2 cellular contexts compared by ENCODE assay signal in the genomic region with DNA sequence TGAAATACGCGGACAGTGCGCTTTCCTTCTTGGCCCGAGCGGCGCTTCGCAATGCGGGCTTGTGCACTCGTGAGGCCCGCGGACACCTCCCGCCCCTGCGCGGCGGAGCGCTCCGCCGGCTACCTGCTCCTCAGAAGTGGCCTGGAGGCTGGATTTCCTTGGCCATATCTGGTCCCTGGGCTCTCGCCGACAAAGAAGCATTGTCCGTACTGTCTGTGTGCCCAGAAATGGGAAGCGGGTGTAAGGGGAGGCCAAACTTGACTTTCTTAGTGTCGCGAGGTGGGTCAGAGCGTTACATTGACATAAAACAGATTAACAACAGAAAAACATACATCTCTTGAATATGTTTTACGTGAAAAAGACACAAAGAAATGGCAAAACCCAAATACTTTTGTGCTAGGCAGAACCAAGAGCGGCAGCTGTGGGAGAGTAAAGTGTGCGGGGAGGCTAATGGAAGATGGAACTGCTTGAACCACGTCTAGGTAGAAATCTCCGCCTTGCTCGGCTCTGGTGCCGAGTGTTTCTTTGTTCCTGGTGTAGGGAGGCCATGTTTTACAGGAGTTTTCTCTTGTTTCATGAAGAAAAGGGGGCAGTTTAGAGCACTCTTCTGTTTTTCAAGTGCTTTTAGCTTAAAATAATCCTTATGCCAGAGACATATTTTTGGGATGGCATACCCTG.
TF ChIP-seq lines count a peak whose summit lies in the region.

No MANE protein-coding gene starts in this region.

TF ChIP-seq in A549, 52 proteins besides CTCF, POLR2A, EP300 and RAD21 (continued from another document):
- TF ChIP-seq, protein P1, sequence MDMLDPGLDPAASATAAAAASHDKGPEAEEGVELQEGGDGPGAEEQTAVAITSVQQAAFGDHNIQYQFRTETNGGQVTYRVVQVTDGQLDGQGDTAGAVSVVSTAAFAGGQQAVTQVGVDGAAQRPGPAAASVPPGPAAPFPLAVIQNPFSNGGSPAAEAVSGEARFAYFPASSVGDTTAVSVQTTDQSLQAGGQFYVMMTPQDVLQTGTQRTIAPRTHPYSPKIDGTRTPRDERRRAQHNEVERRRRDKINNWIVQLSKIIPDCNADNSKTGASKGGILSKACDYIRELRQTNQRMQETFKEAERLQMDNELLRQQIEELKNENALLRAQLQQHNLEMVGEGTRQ (IDR thresholded peaks at IDR 0.05), result no peak
- peak; percentile 88 for TF ChIP-seq KDM5A (IDR thresholded peaks at IDR 0.05)
- TF ChIP-seq, protein P2, sequence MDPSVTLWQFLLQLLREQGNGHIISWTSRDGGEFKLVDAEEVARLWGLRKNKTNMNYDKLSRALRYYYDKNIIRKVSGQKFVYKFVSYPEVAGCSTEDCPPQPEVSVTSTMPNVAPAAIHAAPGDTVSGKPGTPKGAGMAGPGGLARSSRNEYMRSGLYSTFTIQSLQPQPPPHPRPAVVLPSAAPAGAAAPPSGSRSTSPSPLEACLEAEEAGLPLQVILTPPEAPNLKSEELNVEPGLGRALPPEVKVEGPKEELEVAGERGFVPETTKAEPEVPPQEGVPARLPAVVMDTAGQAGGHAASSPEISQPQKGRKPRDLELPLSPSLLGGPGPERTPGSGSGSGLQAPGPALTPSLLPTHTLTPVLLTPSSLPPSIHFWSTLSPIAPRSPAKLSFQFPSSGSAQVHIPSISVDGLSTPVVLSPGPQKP (IDR thresholded peaks at IDR 0.05; ENCODE audit: low read depth, low read length), result no peak

TF ChIP-seq in K562, 482 proteins besides CTCF, POLR2A, EP300 and RAD21 (continued from another document and continues in another):
- TF ChIP-seq MTA1 (IDR thresholded peaks at IDR 0.05; ENCODE audit: borderline replicate concordance), result 0 out of 2 replicates have a peak, but pooled peaks have one; percentile 12
- TF ChIP-seq PCBP2 (IDR thresholded peaks at IDR 0.05; ENCODE audit: low read depth, low read length, poor library complexity, severe bottlenecking), result no peak
- TF ChIP-seq, protein P3, sequence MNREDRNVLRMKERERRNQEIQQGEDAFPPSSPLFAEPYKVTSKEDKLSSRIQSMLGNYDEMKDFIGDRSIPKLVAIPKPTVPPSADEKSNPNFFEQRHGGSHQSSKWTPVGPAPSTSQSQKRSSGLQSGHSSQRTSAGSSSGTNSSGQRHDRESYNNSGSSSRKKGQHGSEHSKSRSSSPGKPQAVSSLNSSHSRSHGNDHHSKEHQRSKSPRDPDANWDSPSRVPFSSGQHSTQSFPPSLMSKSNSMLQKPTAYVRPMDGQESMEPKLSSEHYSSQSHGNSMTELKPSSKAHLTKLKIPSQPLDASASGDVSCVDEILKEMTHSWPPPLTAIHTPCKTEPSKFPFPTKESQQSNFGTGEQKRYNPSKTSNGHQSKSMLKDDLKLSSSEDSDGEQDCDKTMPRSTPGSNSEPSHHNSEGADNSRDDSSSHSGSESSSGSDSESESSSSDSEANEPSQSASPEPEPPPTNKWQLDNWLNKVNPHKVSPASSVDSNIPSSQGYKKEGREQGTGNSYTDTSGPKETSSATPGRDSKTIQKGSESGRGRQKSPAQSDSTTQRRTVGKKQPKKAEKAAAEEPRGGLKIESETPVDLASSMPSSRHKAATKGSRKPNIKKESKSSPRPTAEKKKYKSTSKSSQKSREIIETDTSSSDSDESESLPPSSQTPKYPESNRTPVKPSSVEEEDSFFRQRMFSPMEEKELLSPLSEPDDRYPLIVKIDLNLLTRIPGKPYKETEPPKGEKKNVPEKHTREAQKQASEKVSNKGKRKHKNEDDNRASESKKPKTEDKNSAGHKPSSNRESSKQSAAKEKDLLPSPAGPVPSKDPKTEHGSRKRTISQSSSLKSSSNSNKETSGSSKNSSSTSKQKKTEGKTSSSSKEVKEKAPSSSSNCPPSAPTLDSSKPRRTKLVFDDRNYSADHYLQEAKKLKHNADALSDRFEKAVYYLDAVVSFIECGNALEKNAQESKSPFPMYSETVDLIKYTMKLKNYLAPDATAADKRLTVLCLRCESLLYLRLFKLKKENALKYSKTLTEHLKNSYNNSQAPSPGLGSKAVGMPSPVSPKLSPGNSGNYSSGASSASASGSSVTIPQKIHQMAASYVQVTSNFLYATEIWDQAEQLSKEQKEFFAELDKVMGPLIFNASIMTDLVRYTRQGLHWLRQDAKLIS (CRISPR knock-in tag; IDR thresholded peaks at IDR 0.05), result peak; percentile 50; the same call in 1 of the 2 replicates
- no peak for TF ChIP-seq TBL1XR1 (IDR thresholded peaks at IDR 0.05; ENCODE audit: low read length in 2 of 2)
- TF ChIP-seq RBBP5 (IDR thresholded peaks at IDR 0.05; ENCODE audit: borderline replicate concordance, insufficient read depth, low read length, poor library complexity, severe bottlenecking), result peak; percentile 15
- no peak for TF ChIP-seq TRIM24 (IDR thresholded peaks at IDR 0.05)
- no peak for TF ChIP-seq ZNF512 (tag; IDR thresholded peaks at IDR 0.05)
- no peak for TF ChIP-seq ZBTB34 (CRISPR knock-in tag; IDR thresholded peaks at IDR 0.05)
- no peak for TF ChIP-seq PRPF4 (IDR thresholded peaks at IDR 0.05; ENCODE audit: insufficient read depth, low read depth, low read length, poor library complexity, severe bottlenecking)
- no peak for TF ChIP-seq TAF1 (IDR thresholded peaks at IDR 0.05; ENCODE audit: control insufficient read depth, extremely low read depth, insufficient read depth, low read length, severe bottlenecking)
- no peak for TF ChIP-seq XRCC5 (IDR thresholded peaks at IDR 0.05; ENCODE audit: low read depth, low read length)
- TF ChIP-seq, protein P4, sequence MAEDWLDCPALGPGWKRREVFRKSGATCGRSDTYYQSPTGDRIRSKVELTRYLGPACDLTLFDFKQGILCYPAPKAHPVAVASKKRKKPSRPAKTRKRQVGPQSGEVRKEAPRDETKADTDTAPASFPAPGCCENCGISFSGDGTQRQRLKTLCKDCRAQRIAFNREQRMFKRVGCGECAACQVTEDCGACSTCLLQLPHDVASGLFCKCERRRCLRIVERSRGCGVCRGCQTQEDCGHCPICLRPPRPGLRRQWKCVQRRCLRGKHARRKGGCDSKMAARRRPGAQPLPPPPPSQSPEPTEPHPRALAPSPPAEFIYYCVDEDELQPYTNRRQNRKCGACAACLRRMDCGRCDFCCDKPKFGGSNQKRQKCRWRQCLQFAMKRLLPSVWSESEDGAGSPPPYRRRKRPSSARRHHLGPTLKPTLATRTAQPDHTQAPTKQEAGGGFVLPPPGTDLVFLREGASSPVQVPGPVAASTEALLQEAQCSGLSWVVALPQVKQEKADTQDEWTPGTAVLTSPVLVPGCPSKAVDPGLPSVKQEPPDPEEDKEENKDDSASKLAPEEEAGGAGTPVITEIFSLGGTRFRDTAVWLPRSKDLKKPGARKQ (CRISPR knock-in tag; IDR thresholded peaks at IDR 0.05), result no peak
- TF ChIP-seq DIDO1 (tag; IDR thresholded peaks at IDR 0.05; ENCODE audit: low read depth), result peak; percentile 11; the same call in 1 of the 2 replicates
- TF ChIP-seq ATF7 (IDR thresholded peaks at IDR 0.05), result no peak
- TF ChIP-seq ZNF146 (CRISPR knock-in tag; IDR thresholded peaks at IDR 0.05; ENCODE audit: unreplicated experiment), result no peak
- TF ChIP-seq, protein P5, sequence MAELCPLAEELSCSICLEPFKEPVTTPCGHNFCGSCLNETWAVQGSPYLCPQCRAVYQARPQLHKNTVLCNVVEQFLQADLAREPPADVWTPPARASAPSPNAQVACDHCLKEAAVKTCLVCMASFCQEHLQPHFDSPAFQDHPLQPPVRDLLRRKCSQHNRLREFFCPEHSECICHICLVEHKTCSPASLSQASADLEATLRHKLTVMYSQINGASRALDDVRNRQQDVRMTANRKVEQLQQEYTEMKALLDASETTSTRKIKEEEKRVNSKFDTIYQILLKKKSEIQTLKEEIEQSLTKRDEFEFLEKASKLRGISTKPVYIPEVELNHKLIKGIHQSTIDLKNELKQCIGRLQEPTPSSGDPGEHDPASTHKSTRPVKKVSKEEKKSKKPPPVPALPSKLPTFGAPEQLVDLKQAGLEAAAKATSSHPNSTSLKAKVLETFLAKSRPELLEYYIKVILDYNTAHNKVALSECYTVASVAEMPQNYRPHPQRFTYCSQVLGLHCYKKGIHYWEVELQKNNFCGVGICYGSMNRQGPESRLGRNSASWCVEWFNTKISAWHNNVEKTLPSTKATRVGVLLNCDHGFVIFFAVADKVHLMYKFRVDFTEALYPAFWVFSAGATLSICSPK (IDR thresholded peaks at IDR 0.05; ENCODE audit: borderline replicate concordance), result no peak
- no peak for TF ChIP-seq ARID1B (IDR thresholded peaks at IDR 0.05)
- 0 out of 2 replicates have a peak, but pooled peaks have one; percentile 38 for TF ChIP-seq ZNF224 (CRISPR knock-in tag; IDR thresholded peaks at IDR 0.05)
- TF ChIP-seq LCOR (CRISPR knock-in tag; IDR thresholded peaks at IDR 0.05), result no peak
- TF ChIP-seq CHD4 (IDR thresholded peaks at IDR 0.05; ENCODE audit: insufficient read depth, insufficient replicate concordance, low read depth, low read length, poor library complexity, severe bottlenecking), result no peak
- no peak for TF ChIP-seq HMGXB4 (CRISPR knock-in tag; IDR thresholded peaks at IDR 0.05)
- no peak for TF ChIP-seq MAFK (IDR thresholded peaks at IDR 0.05; ENCODE audit: low read length)
- TF ChIP-seq CREM (IDR thresholded peaks at IDR 0.05; ENCODE audit: low read depth), result no peak
- TF ChIP-seq ZNF140 (CRISPR knock-in tag; IDR thresholded peaks at IDR 0.05), result no peak
- TF ChIP-seq, protein P6, sequence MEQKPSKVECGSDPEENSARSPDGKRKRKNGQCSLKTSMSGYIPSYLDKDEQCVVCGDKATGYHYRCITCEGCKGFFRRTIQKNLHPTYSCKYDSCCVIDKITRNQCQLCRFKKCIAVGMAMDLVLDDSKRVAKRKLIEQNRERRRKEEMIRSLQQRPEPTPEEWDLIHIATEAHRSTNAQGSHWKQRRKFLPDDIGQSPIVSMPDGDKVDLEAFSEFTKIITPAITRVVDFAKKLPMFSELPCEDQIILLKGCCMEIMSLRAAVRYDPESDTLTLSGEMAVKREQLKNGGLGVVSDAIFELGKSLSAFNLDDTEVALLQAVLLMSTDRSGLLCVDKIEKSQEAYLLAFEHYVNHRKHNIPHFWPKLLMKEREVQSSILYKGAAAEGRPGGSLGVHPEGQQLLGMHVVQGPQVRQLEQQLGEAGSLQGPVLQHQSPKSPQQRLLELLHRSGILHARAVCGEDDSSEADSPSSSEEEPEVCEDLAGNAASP (IDR thresholded peaks at IDR 0.05), result no peak
- no peak for TF ChIP-seq SAP30 (IDR thresholded peaks at IDR 0.05; ENCODE audit: borderline replicate concordance, insufficient read depth, low read depth, low read length, poor library complexity, severe bottlenecking)
- TF ChIP-seq HIVEP1 (CRISPR knock-in tag; IDR thresholded peaks at IDR 0.05), result 0 out of 2 replicates have a peak, but pooled peaks have one; percentile 24
- no peak for TF ChIP-seq ZNF507 (tag; conservative IDR thresholded peaks at IDR 0.05)
- no peak for TF ChIP-seq TEAD4 (IDR thresholded peaks at IDR 0.05; ENCODE audit: low read length)
- TF ChIP-seq TEAD4 (CRISPR knock-in tag; IDR thresholded peaks at IDR 0.05; ENCODE audit: borderline replicate concordance), result 0 out of 2 replicates have a peak, but pooled peaks have one; percentile 43
- no peak for TF ChIP-seq ZMIZ1 (IDR thresholded peaks at IDR 0.05; ENCODE audit: low read depth in 2 of 2, low read length in 2 of 2)
- TF ChIP-seq MED1 (CRISPR knock-in tag; IDR thresholded peaks at IDR 0.05; ENCODE audit: borderline replicate concordance), result no peak
- TF ChIP-seq ZNF780A (CRISPR knock-in tag; IDR thresholded peaks at IDR 0.05), result no peak
